Comparison of ENCODE assay signal across 8 cellular contexts in the genomic region with DNA sequence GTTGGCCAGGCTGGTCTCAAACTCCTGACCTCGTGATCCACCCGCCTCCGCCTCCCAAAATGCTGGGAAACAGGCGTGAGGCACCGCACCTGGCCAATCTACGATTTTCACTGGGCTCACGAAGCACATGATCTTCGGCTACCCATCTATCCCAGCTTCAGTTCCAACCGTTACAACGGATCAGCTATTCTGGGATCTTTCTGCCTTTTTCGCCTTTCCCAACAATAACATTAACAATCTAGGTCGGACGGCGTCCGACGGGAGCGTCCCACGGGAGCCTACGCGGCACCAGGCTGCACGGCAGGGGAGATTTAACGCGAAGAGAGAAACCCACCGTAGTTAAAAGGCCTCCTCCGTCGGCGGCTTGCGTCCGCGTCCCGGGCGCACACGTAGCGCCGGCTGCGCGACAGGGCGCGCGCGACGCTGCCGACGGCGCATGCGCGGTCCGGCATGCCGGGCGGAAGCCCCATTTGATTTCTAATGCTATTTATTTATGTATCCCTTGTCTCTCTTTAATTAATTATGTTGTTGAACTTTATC.
DNase-seq lines count a peak whose midpoint lies in the region; ATAC-seq and TF ChIP-seq lines count a peak whose summit lies in the region.

A gene (minus strand): TSS at position 394 of the 540 bp plus-strand sequence.

- intact Hi-C loops in sigmoid colon (cut with DNase I) = no loop called here

- no peaks in the 10 kb centered on the region for H3K9me3 ChIP-seq in sigmoid colon

- H3K4me1 ChIP-seq in sigmoid colon = no peaks in the 10 kb centered on the region

- TF ChIP-seq CTCF in GM12864 (IDR thresholded peaks at IDR 0.05; ENCODE audit: low read depth, low read length, missing control alignments) = no peak
- no peak for TF ChIP-seq CTCF in glutamatergic neuron (IDR thresholded peaks at IDR 0.05; ENCODE audit: partially characterized antibody, unreplicated experiment)
- TF ChIP-seq CTCF in sigmoid colon (IDR thresholded peaks at IDR 0.05) = no peak

- H3K36me3 ChIP-seq in sigmoid colon = no peaks in the 10 kb centered on the region

- peak within 1 kb of the TSS; percentile 97 for H3K27ac Mint-ChIP-seq in glutamatergic neuron (ENCODE audit: unreplicated experiment)

- H3K36me3 Mint-ChIP-seq in glutamatergic neuron (ENCODE audit: unreplicated experiment) = peaks cover 27% of the 10 kb centered on the region

- peak within 1 kb of the TSS; percentile 69 for H3K4me3 ChIP-seq in GM12864 (ENCODE audit: low read depth, low read length)
- peak within 1 kb of the TSS; percentile 41 to 54 (median 48) for H3K4me3 ChIP-seq in sigmoid colon

- H3K9me3 Mint-ChIP-seq in glutamatergic neuron (ENCODE audit: unreplicated experiment) = peaks cover 3% of the 10 kb centered on the region

- H3K27me3 Mint-ChIP-seq in glutamatergic neuron (ENCODE audit: unreplicated experiment) = peaks cover 8% of the 10 kb centered on the region

- ATAC-seq in HG02938 (IDR thresholded peaks at IDR 0.05; ENCODE audit: unreplicated experiment) = peak; percentile 62

- no peaks in the 10 kb centered on the region for H3K4me1 Mint-ChIP-seq in glutamatergic neuron (ENCODE audit: low read depth, unreplicated experiment)

- DNase-seq in GM12864 (ENCODE audit: low read depth) = no peak
- DNase-seq in OCI-M1 (lab: John Stamatoyannopoulos, UW) = peak; percentile 85
- DNase-seq in activated gamma-delta T cell treated with Interleukin-2 at 50 U/mL for 16 hours = peak; percentile 50
- peak; percentile 63 for DNase-seq in glutamatergic neuron
- no peak for DNase-seq in sigmoid colon
- DNase-seq in cortex of kidney (lab: John Stamatoyannopoulos, UW) = no peak
- no peak for DNase-seq in cerebellum (ENCODE audit: low spot score)

- H3K27ac ChIP-seq in sigmoid colon = peak within 1 kb of the TSS; percentile 15 to 61 (median 53)

- 7 to 9% methylated on average over 50 of the region's 50 CpGs for WGBS in sigmoid colon, 2 donors

- no peak for TF ChIP-seq EP300 in sigmoid colon (IDR thresholded peaks at IDR 0.05)

- no peak for TF ChIP-seq POLR2A in sigmoid colon (IDR thresholded peaks at IDR 0.05)

- no peaks in the 10 kb centered on the region for H3K27me3 ChIP-seq in sigmoid colon

- H3K4me3 Mint-ChIP-seq in glutamatergic neuron (ENCODE audit: unreplicated experiment) = peak within 1 kb of the TSS; percentile 98

Comparison
In these comparisons a context has a peak if more than half of its experiments do, and no peak if none do; other contexts are left out.
1. DNase-seq: peak in OCI-M1 (single experiment), activated gamma-delta T cell treated with Interleukin-2 at 50 U/mL for 16 hours (single experiment) and glutamatergic neuron (single experiment); none in GM12864 (single experiment), sigmoid colon (single experiment), cortex of kidney (single experiment) and cerebellum (single experiment).